In genomic region chr9:96116275-96117051, GRCh38 we compare ENCODE assay signal across 11 cellular contexts.
DNase-seq lines count a peak whose midpoint lies in the region; ATAC-seq and TF ChIP-seq lines count a peak whose summit lies in the region.
"Had no signal": no experiment of that assay in that cellular context is flagged by ENCODE, and none has a peak within 500 bp of the region (broad histone marks: within the 10 kb centered on the region; RNA-seq: fewer than 3 reads in every experiment).

No MANE protein-coding gene starts in this region.

- H3K4me3 Mint-ChIP-seq in CD4-positive, alpha-beta T cell, result no peak overlapping the region

- no peak overlapping the region for H3K4me3 ChIP-seq in right cardiac atrium (ENCODE audit: low read length)
- no peak overlapping the region for H3K4me3 ChIP-seq in muscle layer of colon (ENCODE audit: low read depth in 1 of 2, low read length in 2 of 2)
- H3K4me3 ChIP-seq: esophagus squamous epithelium had no signal

- no peaks in the 10 kb centered on the region for H3K27me3 ChIP-seq in right cardiac atrium (ENCODE audit: control insufficient read depth, insufficient read depth)
- H3K27me3 ChIP-seq in muscle layer of colon (ENCODE audit: control insufficient read depth in 1 of 2, insufficient read depth in 2 of 2, low read length in 2 of 2), result no peaks in the 10 kb centered on the region
- peaks cover 5% of the 10 kb centered on the region for H3K27me3 ChIP-seq in CD4-positive, alpha-beta T cell (ENCODE audit: control insufficient read depth, insufficient read depth, low read length)

- H3K27ac ChIP-seq in right cardiac atrium (ENCODE audit: low read length) (no peak overlapping the region), muscle layer of colon (ENCODE audit: low read depth, low read length) (peak overlapping the region; percentile 42)
- no peak overlapping the region for H3K27ac ChIP-seq in CD4-positive, alpha-beta T cell (ENCODE audit: low read depth, low read length)

- peaks cover 39% of the 10 kb centered on the region for H3K27me3 Mint-ChIP-seq in CD4-positive, alpha-beta T cell

- H3K9me3 Mint-ChIP-seq in CD4-positive, alpha-beta T cell, result no peaks in the 10 kb centered on the region

- DNase-seq in right cardiac atrium (peak in 2 of 3 donors; percentile 23 to 55), Right ventricle myocardium superior (no peak), foreskin melanocyte (peak; percentile 88), ureter (ENCODE audit: low spot score) (peak; percentile 74), SHP77 (lab: John Stamatoyannopoulos, UW) (no peak)
- no peak for DNase-seq in CD4-positive, alpha-beta T cell
- DNase-seq: EL, esophagus squamous epithelium, NCI-H2171 had no signal

- CTCF ChIA-PET in CD4-positive, alpha-beta T cell (lab: Charles Lee), result no interaction called here

- TF ChIP-seq CTCF in CD4-positive, alpha-beta T cell (IDR thresholded peaks at IDR 0.05), result no peak

- no peak overlapping the region for H3K27ac Mint-ChIP-seq in CD4-positive, alpha-beta T cell

- H3K9me3 ChIP-seq in right cardiac atrium (ENCODE audit: control insufficient read depth, low read length), result no peaks in the 10 kb centered on the region
- H3K9me3 ChIP-seq in muscle layer of colon (ENCODE audit: low read length), result no peaks in the 10 kb centered on the region
- H3K9me3 ChIP-seq in CD4-positive, alpha-beta T cell (ENCODE audit: control insufficient read depth, low read length), result no peaks in the 10 kb centered on the region
- H3K9me3 ChIP-seq: esophagus squamous epithelium had no signal

- H3K4me1 ChIP-seq in right cardiac atrium (ENCODE audit: control insufficient read depth, insufficient read depth, low read length) (no peaks in the 10 kb centered on the region), muscle layer of colon (ENCODE audit: insufficient read depth, low read length) (peaks cover 5% of the 10 kb centered on the region)

- no peaks in the 10 kb centered on the region for H3K36me3 Mint-ChIP-seq in CD4-positive, alpha-beta T cell (ENCODE audit: low read depth)

- no peaks in the 10 kb centered on the region for H3K4me1 Mint-ChIP-seq in CD4-positive, alpha-beta T cell (ENCODE audit: low read depth)

- ATAC-seq in right cardiac atrium (peak; percentile 68 to 79), Right ventricle myocardium superior (ENCODE audit: poor library complexity) (no peak), HG03520 (IDR thresholded peaks at IDR 0.05; ENCODE audit: unreplicated experiment) (no peak)
- no peak for ATAC-seq in CD4-positive, alpha-beta T cell (ENCODE audit: poor library complexity)

- WGBS in right cardiac atrium, result 71% methylated on average over 5 of the region's 5 CpGs

- intact Hi-C loops in right cardiac atrium (cut with DNase I) (no loop called here), Right ventricle myocardium superior (cut with DNase I) (no loop called here)
- intact Hi-C loops in CD4-positive, alpha-beta T cell (cut with DNase I, micrococcal nuclease), result no loop called here

- POLR2A ChIA-PET in CD4-positive, alpha-beta T cell (lab: Charles Lee), result no interaction called here

- no peaks in the 10 kb centered on the region for H3K36me3 ChIP-seq in muscle layer of colon (ENCODE audit: insufficient read depth, low read length)
- H3K36me3 ChIP-seq: esophagus squamous epithelium had no signal

- no peak overlapping the region for H3K9ac ChIP-seq in muscle layer of colon (ENCODE audit: low read length)

Comparison
In these comparisons a context has a peak if more than half of its experiments do, and no peak if none do; other contexts are left out.
1. ATAC-seq: peak in right cardiac atrium (2 of 2); none in Right ventricle myocardium superior (single experiment), HG03520 (single experiment) and CD4-positive, alpha-beta T cell (single experiment).
2. DNase-seq: peak in right cardiac atrium (2 of 3), foreskin melanocyte (single experiment) and ureter (single experiment); none in Right ventricle myocardium superior (single experiment), SHP77 (0 of 2) and CD4-positive, alpha-beta T cell (0 of 10).